ENCODE assay signal across 22 cellular contexts in genomic region chr21:34008618-34009017, GRCh38.
DNase-seq lines count a peak whose midpoint lies in the region; ATAC-seq, FAIRE-seq and TF ChIP-seq lines count a peak whose summit lies in the region.
"Had no signal": no experiment of that assay in that cellular context is flagged by ENCODE, and none has a peak within 500 bp of the region (broad histone marks: within the 10 kb centered on the region; RNA-seq: fewer than 3 reads in every experiment).

No MANE protein-coding gene starts in this region.

- H3K27ac ChIP-seq in astrocyte (ENCODE audit: low read depth, low read length) (no peak overlapping the region), kidney (ENCODE audit: low read depth in 2 of 2, low read length in 2 of 2) (no peak overlapping the region)
- H3K27ac ChIP-seq: neutrophil, sigmoid colon, upper lobe of left lung had no signal

- no peak overlapping the region for H3K4me3 Mint-ChIP-seq in activated CD4-positive, alpha-beta T cell treated with anti-CD3 and anti-CD28 coated beads, Interleukin-2, amount 10 ng/mL, durations not matched to agents 7 days and 5 days
- H3K4me3 Mint-ChIP-seq in astrocyte (ENCODE audit: unreplicated experiment) (no peak overlapping the region), CD14-positive monocyte (no peak overlapping the region)
- H3K4me3 Mint-ChIP-seq: activated naive CD8-positive, alpha-beta T cell; endodermal cell had no signal

- H3K9me3 ChIP-seq in astrocyte (ENCODE audit: insufficient read depth, low read depth, low read length) = peaks cover 29% of the 10 kb centered on the region
- H3K9me3 ChIP-seq in kidney (ENCODE audit: control insufficient read depth in 1 of 2, low read length in 2 of 2) = peaks cover 2% of the 10 kb centered on the region in 2 donors
- H3K9me3 ChIP-seq: neutrophil, sigmoid colon, SK-N-SH had no signal

- no peak for ATAC-seq in esophagus mucosa
- ATAC-seq: PC-3 had no signal

- H2AFZ ChIP-seq in astrocyte (ENCODE audit: low read depth, low read length) = no peak overlapping the region

- CTCF ChIA-PET in activated CD4-positive, alpha-beta T cell treated with anti-CD3 and anti-CD28 coated beads, Interleukin-2, amount 10 ng/mL, durations not matched to agents 7 days and 5 days (lab: Charles Lee) = interaction anchor here (0.5 to 1.2 kb wide), 5 partner anchors 20 to 795 kb away, joined by 3 to 4 read pairs (median 3); no protein-coding TSS in a partner anchor

- intact Hi-C loops in CD14-positive monocyte (cut with micrococcal nuclease) (no loop called here), kidney (cut with DNase I) (no loop called here)

- H4K20me1 ChIP-seq in astrocyte (ENCODE audit: insufficient read depth, low read length) = no peaks in the 10 kb centered on the region

- H3K4me3 ChIP-seq in astrocyte (ENCODE audit: insufficient read depth, low read depth, low read length) (no peak overlapping the region), kidney (ENCODE audit: low read length in 2 of 2) (no peak overlapping the region)
- H3K4me3 ChIP-seq: sigmoid colon, upper lobe of left lung had no signal

- H3K9ac ChIP-seq in astrocyte (ENCODE audit: low read length) (no peak overlapping the region), kidney (ENCODE audit: low read length in 2 of 2) (no peak overlapping the region)
- H3K9ac ChIP-seq: SK-N-SH had no signal

- no peak for FAIRE-seq in astrocyte (lab: Jason Lieb, UNC)
- no peak for FAIRE-seq in kidney (lab: Jason Lieb, UNC)
- FAIRE-seq: frontal cortex, TTC549 had no signal

- no peaks in the 10 kb centered on the region for H3K4me1 ChIP-seq in astrocyte (ENCODE audit: insufficient read depth, low read length)
- peaks cover 0 to 4% of the 10 kb centered on the region in 2 donors for H3K4me1 ChIP-seq in kidney (ENCODE audit: control insufficient read depth in 1 of 2, insufficient read depth in 1 of 2, low read depth in 1 of 2, low read length in 2 of 2)
- H3K4me1 ChIP-seq: upper lobe of left lung had no signal

- no peaks in the 10 kb centered on the region for H3K27me3 Mint-ChIP-seq in activated CD4-positive, alpha-beta T cell treated with anti-CD3 and anti-CD28 coated beads, Interleukin-2, amount 10 ng/mL, durations not matched to agents 7 days and 5 days
- H3K27me3 Mint-ChIP-seq in astrocyte (ENCODE audit: low read depth, unreplicated experiment) = no peaks in the 10 kb centered on the region
- H3K27me3 Mint-ChIP-seq in CD14-positive monocyte (ENCODE audit: low read depth in 3 of 3) = peaks cover 0 to 1% (median 1%) of the 10 kb centered on the region in 3 donors
- H3K27me3 Mint-ChIP-seq: activated naive CD8-positive, alpha-beta T cell had no signal

- no peaks in the 10 kb centered on the region for H3K79me2 ChIP-seq in astrocyte (ENCODE audit: insufficient read depth, low read length)

- TF ChIP-seq CTCF in astrocyte (IDR thresholded peaks at IDR 0.05; ENCODE audit: insufficient read depth, low read depth, low read length) = no peak
- no peak for TF ChIP-seq CTCF in CD14-positive monocyte (IDR thresholded peaks at IDR 0.05)
- TF ChIP-seq CTCF in kidney (IDR thresholded peaks at IDR 0.05; ENCODE audit: borderline replicate concordance, extremely low read depth, insufficient read depth) = no peak

- H3K27me3 ChIP-seq in astrocyte (ENCODE audit: insufficient read depth, low read length) = no peaks in the 10 kb centered on the region
- H3K27me3 ChIP-seq: neutrophil, sigmoid colon, upper lobe of left lung had no signal

- peaks cover 47% of the 10 kb centered on the region for H3K9me3 Mint-ChIP-seq in activated CD4-positive, alpha-beta T cell treated with anti-CD3 and anti-CD28 coated beads, Interleukin-2, amount 10 ng/mL, durations not matched to agents 7 days and 5 days
- H3K9me3 Mint-ChIP-seq in astrocyte (ENCODE audit: unreplicated experiment) = peaks cover 37% of the 10 kb centered on the region
- H3K9me3 Mint-ChIP-seq in CD14-positive monocyte = peaks cover 18 to 46% (median 41%) of the 10 kb centered on the region in 7 donors

- H3K4me2 ChIP-seq in astrocyte (ENCODE audit: low read length) = no peak overlapping the region
- H3K4me2 ChIP-seq: SK-N-SH had no signal

- peaks cover 13% of the 10 kb centered on the region for H3K4me1 Mint-ChIP-seq in activated CD4-positive, alpha-beta T cell treated with anti-CD3 and anti-CD28 coated beads, Interleukin-2, amount 10 ng/mL, durations not matched to agents 7 days and 5 days
- no peaks in the 10 kb centered on the region for H3K4me1 Mint-ChIP-seq in astrocyte (ENCODE audit: low read depth, unreplicated experiment)
- no peaks in the 10 kb centered on the region for H3K4me1 Mint-ChIP-seq in CD14-positive monocyte

- POLR2A ChIA-PET in activated CD4-positive, alpha-beta T cell treated with anti-CD3 and anti-CD28 coated beads, Interleukin-2, amount 10 ng/mL, durations not matched to agents 7 days and 5 days (lab: Charles Lee) = interaction anchor here (0.5 kb wide), 1 partner anchor 63 kb away, joined by 3 read pairs; no protein-coding TSS in a partner anchor

- H3K27ac Mint-ChIP-seq in activated CD4-positive, alpha-beta T cell treated with anti-CD3 and anti-CD28 coated beads, Interleukin-2, amount 10 ng/mL, durations not matched to agents 7 days and 5 days = no peak overlapping the region
- H3K27ac Mint-ChIP-seq in astrocyte (ENCODE audit: unreplicated experiment) (no peak overlapping the region), CD14-positive monocyte (no peak overlapping the region)
- H3K27ac Mint-ChIP-seq: activated naive CD8-positive, alpha-beta T cell; endodermal cell had no signal

- peak; percentile 28 to 41 for DNase-seq in activated CD4-positive, alpha-beta T cell treated with anti-CD3 and anti-CD28 coated beads for 24 hours (ENCODE audit: low read depth in 2 of 2)
- DNase-seq in activated CD4-positive, alpha-beta T cell treated with anti-CD3 and anti-CD28 coated beads, Interleukin-2, amount 10 ng/mL, durations not matched to agents 7 days and 5 days = no peak
- DNase-seq in RKO (ENCODE audit: low spot score) (peak; percentile 2), astrocyte (ENCODE audit: low read depth) (peak; percentile 86), CD14-positive monocyte (ENCODE audit: low spot score) (no peak), kidney (no peak)
- DNase-seq in stimulated activated CD4-positive, alpha-beta T cell treated with anti-CD3 and anti-CD28 coated beads, TNF-alpha, amount 100 ng/mL, for 24 hours (ENCODE audit: low read depth in 3 of 3) = peak in 2 of 3 experiments; percentile 48 to 65
- DNase-seq: 8988T, DND-41, endodermal cell, mesendoderm, NCI-H1436, NCI-H510A treated with DMSO at 0.1 percent for 48 hours, PC-3, sigmoid colon, SK-N-SH, upper lobe of left lung had no signal

- H3K36me3 Mint-ChIP-seq in activated CD4-positive, alpha-beta T cell treated with anti-CD3 and anti-CD28 coated beads, Interleukin-2, amount 10 ng/mL, durations not matched to agents 7 days and 5 days (ENCODE audit: low read depth) = peaks cover 30% of the 10 kb centered on the region
- H3K36me3 Mint-ChIP-seq in astrocyte (ENCODE audit: low read depth, unreplicated experiment) (peaks cover 5% of the 10 kb centered on the region), CD14-positive monocyte (peaks cover 0 to 5% of the 10 kb centered on the region in 2 donors)

- H3K36me3 ChIP-seq in astrocyte (ENCODE audit: insufficient read depth, low read length) = no peaks in the 10 kb centered on the region
- no peaks in the 10 kb centered on the region for H3K36me3 ChIP-seq in kidney (ENCODE audit: control insufficient read depth in 1 of 2, insufficient read depth in 2 of 2, low read length in 2 of 2)
- H3K36me3 ChIP-seq: neutrophil, sigmoid colon, upper lobe of left lung had no signal

Comparison
In these comparisons a context has a peak if more than half of its experiments do, and no peak if none do; other contexts are left out.
1. DNase-seq: peak in activated CD4-positive, alpha-beta T cell treated with anti-CD3 and anti-CD28 coated beads for 24 hours (2 of 2), RKO (single experiment), astrocyte (single experiment) and stimulated activated CD4-positive, alpha-beta T cell treated with anti-CD3 and anti-CD28 coated beads, TNF-alpha, amount 100 ng/mL, for 24 hours (2 of 3); none in activated CD4-positive, alpha-beta T cell treated with anti-CD3 and anti-CD28 coated beads, Interleukin-2, amount 10 ng/mL, durations not matched to agents 7 days and 5 days (single experiment), CD14-positive monocyte (single experiment) and kidney (single experiment).